Comparison of ENCODE assay signal across 8 cellular contexts in genomic region chr17:32877164-32877764, GRCh38. TPM values are rescaled to one million over a fixed set of nuclear protein-coding genes. Genes with fewer than 3 reads are reported as not detected.
DNase-seq lines count a peak whose midpoint lies in the region; ATAC-seq and TF ChIP-seq lines count a peak whose summit lies in the region.

No MANE protein-coding gene starts in this region.

- ATAC-seq in GM18909 (IDR thresholded peaks at IDR 0.05; ENCODE audit: poor library complexity, unreplicated experiment) (peak; percentile 89), HG03159 (IDR thresholded peaks at IDR 0.05; ENCODE audit: unreplicated experiment) (peak; percentile 84), left colon (peak; percentile 87)

- H3K4me3 ChIP-seq in choroid plexus epithelial cell (ENCODE audit: low read depth, low read length), result peak overlapping the region; percentile 69

- intact Hi-C loops in left colon (cut with DNase I, micrococcal nuclease), result loop anchor here in 1 of 2 donors (10.0 kb wide), 1 partner anchor 92 kb away; no protein-coding TSS in a partner anchor

- peak; percentile 97 for DNase-seq in AG08396 (ENCODE audit: low spot score)
- peak; percentile 96 for DNase-seq in NCI-H345 (lab: John Stamatoyannopoulos, UW)
- peak; percentile 81 to 90 for DNase-seq in activated CD4-positive, alpha-beta T cell treated with anti-CD3 and anti-CD28 coated beads for 24 hours (ENCODE audit: low read depth in 2 of 2)
- peak; percentile 86 for DNase-seq in choroid plexus epithelial cell (ENCODE audit: low read depth)
- peak; percentile 89 to 95 for DNase-seq in left colon
- peak; percentile 86 for DNase-seq in stimulated activated CD4-positive, alpha-beta T cell treated with anti-CD3 and anti-CD28 coated beads, Interleukin-1b, Interleukin-23, amount 100 ng/mL, for 1 hour (ENCODE audit: low read depth in 2 of 2)

- TF ChIP-seq CTCF in choroid plexus epithelial cell (conservative IDR thresholded peaks at IDR 0.05; ENCODE audit: low read depth, low read length), result peak; percentile 73

RNA-seq across cellular contexts. Expression of gene MYO1D, which starts 0.3 kb away (rescaled TPM):
- total RNA-seq in left colon, result 100 to 1,000 TPM; 394 to 421 TPM

RNA-seq across cellular contexts. Expression of gene TMEM98, which starts 50.7 kb away (rescaled TPM):
- total RNA-seq in left colon, result 100 to 1,000 TPM; 111 to 114 TPM

Comparison
In these comparisons a context has a peak if more than half of its experiments do, and no peak if none do; other contexts are left out.
1. Peak in every context shown above with its lines: DNase-seq, ATAC-seq and H3K4me3 ChIP-seq.